In the genomic region with DNA sequence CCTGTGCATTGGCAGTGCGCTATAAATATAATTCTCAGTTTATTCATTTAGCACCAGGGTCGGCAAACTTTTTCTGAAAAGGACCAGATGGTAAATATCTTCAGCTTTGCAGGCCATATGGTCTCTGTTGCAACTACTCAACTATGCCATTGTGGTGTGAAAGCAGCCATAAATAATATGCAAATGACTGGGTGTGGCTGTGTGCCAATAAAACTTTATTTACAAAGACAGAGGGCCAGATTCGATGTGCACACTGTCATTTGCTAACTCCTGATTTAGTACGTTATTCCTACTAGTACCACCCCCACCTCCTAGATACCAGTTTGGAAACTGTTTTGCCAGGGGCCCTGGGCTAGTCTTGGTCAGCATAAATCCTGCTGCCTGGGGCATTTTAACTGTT, we compare ENCODE assay signal across 30 cellular contexts.
"Had no signal": no experiment of that assay in that cellular context is flagged by ENCODE, and none has a peak within 500 bp of the region (broad histone marks: within the 10 kb centered on the region; RNA-seq: fewer than 3 reads in every experiment).

No MANE protein-coding gene starts in this region.

- ATAC-seq: left colon; natural killer cell; stimulated activated memory B cell treated with anti-CD40 and anti-IgM and Interleukin-4, amounts not matched to agents 10 μg/mL and 1 μg/mL and 100 μg/mL, for 72 hours; stimulated activated naive CD8-positive, alpha-beta T cell treated with anti-CD3 and anti-CD28 coated beads, Interleukin-15, amount 100 ng/mL, for 72 hours had no signal

- H3K4me2 ChIP-seq: neural progenitor cell had no signal

- H2AFZ ChIP-seq: neural progenitor cell had no signal

- FAIRE-seq: islet of Langerhans, kidney, small intestine had no signal

- H3K4me3 ChIP-seq: left ventricle myocardium inferior, lung, neural progenitor cell, ovary, right atrium auricular region, sigmoid colon, spleen, testis, thyroid gland, transverse colon, upper lobe of left lung, vagina had no signal

- H3K27me3 ChIP-seq: neural progenitor cell, ovary, right atrium auricular region, sigmoid colon, testis, thyroid gland, transverse colon, upper lobe of left lung, vagina had no signal

- H3K27ac ChIP-seq: left ventricle myocardium inferior, neural progenitor cell, ovary, right atrium auricular region, sigmoid colon, spleen, testis, thyroid gland, transverse colon, upper lobe of left lung, vagina had no signal

- H3K9ac ChIP-seq: neural progenitor cell had no signal

- H3K36me3 ChIP-seq: left ventricle myocardium inferior, neural progenitor cell, ovary, right atrium auricular region, sigmoid colon, spleen, thyroid gland, transverse colon, upper lobe of left lung, vagina had no signal

- H3K9me3 ChIP-seq: left ventricle myocardium inferior, ovary, right atrium auricular region, sigmoid colon, spleen, testis, thyroid gland, transverse colon, upper lobe of left lung, vagina had no signal

- H3K4me1 ChIP-seq: left ventricle myocardium inferior, neural progenitor cell, right atrium auricular region, sigmoid colon, spleen, testis, thyroid gland, upper lobe of left lung, vagina had no signal

- DNase-seq: hippocampal formation; immature natural killer cell; kidney; left colon; left ventricle myocardium inferior; mesendoderm; naive B cell; natural killer cell; nephron progenitor cell; ovary; sigmoid colon; small intestine; spleen; stimulated activated CD4-positive, alpha-beta T cell treated with anti-CD3 and anti-CD28 coated beads, Interleukin-1b, Interleukin-23, amount 100 ng/mL, for 48 hours; stimulated activated CD4-positive, alpha-beta T cell treated with anti-CD3 and anti-CD28 coated beads, Interleukin-2, amount 100 ng/mL, for 48 hours; stimulated activated CD4-positive, alpha-beta T cell treated with anti-CD3 and anti-CD28 coated beads, Interleukin-4, amount 100 ng/mL, for 4 hours; stimulated activated CD8-positive, alpha-beta memory T cell treated with anti-CD3 and anti-CD28 coated beads, Interleukin-4, amount 100 ng/mL, for 48 hours; stimulated activated naive CD4-positive, alpha-beta T cell treated with Interleukin-2 at 50 U/mL for 16 hours; stimulated activated naive CD8-positive, alpha-beta T cell treated with anti-CD3 and anti-CD28 coated beads, Interleukin-15, amount 100 ng/mL, for 72 hours; substantia nigra; testis; thyroid gland; transverse colon; upper lobe of left lung had no signal
